ENCODE assay signal across 1 cellular context in the genomic region with DNA sequence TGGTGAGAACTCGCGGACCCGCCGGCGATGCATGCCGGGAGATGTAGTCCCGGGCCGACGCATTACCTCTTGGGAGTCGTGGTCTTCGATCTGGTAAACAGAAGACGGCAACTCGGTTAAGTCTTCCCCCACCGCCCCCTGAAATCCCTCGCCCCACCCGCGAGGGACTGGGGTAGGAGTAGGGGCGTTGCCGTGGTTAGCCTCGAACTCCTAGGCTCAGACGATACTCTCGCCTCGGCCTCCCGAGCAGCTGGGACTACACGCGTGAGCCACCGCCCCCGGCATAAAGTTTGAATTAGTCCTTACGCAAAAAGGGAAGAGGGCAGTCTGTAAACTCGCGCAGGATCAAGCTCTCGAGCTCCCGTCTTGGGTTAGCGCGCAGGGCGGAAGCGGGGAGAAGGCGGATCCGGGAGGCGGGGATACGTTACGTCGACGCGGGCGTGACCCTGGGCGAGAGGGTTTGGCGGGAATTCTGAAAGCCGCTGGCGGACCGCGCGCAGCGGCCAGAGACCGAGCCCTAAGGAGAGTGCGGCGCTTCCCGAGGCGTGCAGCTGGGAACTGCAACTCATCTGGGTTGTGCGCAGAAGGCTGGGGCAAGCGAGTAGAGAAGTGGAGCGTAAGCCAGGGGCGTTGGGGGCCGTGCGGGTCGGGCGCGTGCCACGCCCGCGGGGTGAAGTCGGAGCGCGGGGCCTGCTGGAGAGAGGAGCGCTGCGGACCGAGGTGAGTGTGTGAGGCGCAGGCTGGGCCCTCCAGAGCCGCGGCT.
A peak's percentile ranks its signal among the peaks of the same experiment; 100 is the strongest.
TF ChIP-seq lines count a peak whose summit lies in the region.

TSS of gene RAD51 (plus strand) at position 469 of the 763 bp plus-strand sequence. CDS start 3,585 bp downstream, outside the sequence.

TF ChIP-seq in K562, 482 proteins besides CTCF, POLR2A, EP300 and RAD21 (continued from another document and continues in another):
- TF ChIP-seq ZNF586 (CRISPR knock-in tag; conservative IDR thresholded peaks at IDR 0.05): no peak
- TF ChIP-seq, protein P1, sequence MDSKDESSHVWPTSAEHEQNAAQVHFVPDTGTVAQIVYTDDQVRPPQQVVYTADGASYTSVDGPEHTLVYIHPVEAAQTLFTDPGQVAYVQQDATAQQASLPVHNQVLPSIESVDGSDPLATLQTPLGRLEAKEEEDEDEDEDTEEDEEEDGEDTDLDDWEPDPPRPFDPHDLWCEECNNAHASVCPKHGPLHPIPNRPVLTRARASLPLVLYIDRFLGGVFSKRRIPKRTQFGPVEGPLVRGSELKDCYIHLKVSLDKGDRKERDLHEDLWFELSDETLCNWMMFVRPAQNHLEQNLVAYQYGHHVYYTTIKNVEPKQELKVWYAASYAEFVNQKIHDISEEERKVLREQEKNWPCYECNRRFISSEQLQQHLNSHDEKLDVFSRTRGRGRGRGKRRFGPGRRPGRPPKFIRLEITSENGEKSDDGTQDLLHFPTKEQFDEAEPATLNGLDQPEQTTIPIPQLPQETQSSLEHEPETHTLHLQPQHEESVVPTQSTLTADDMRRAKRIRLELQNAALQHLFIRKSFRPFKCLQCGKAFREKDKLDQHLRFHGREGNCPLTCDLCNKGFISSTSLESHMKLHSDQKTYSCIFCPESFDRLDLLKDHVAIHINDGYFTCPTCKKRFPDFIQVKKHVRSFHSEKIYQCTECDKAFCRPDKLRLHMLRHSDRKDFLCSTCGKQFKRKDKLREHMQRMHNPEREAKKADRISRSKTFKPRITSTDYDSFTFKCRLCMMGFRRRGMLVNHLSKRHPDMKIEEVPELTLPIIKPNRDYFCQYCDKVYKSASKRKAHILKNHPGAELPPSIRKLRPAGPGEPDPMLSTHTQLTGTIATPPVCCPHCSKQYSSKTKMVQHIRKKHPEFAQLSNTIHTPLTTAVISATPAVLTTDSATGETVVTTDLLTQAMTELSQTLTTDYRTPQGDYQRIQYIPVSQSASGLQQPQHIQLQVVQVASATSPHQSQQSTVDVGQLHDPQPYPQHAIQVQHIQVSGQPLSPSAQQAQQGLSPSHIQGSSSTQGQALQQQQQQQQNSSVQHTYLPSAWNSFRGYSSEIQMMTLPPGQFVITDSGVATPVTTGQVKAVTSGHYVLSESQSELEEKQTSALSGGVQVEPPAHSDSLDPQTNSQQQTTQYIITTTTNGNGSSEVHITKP (IDR thresholded peaks at IDR 0.05; ENCODE audit: partially characterized antibody): peak; percentile 66
- TF ChIP-seq SIN3B (IDR thresholded peaks at IDR 0.05; ENCODE audit: low read depth): peak; percentile 66; the same call in 1 of the 2 replicates
- TF ChIP-seq MXI1 (IDR thresholded peaks at IDR 0.05; ENCODE audit: low read depth, low read length): peak; percentile 52; the same call in 1 of the 2 replicates
- TF ChIP-seq ZNF830 (CRISPR knock-in tag; IDR thresholded peaks at IDR 0.05): no peak
- TF ChIP-seq TCF7L2 (IDR thresholded peaks at IDR 0.05; ENCODE audit: low read depth, low read length): no peak
- TF ChIP-seq, protein P2, sequence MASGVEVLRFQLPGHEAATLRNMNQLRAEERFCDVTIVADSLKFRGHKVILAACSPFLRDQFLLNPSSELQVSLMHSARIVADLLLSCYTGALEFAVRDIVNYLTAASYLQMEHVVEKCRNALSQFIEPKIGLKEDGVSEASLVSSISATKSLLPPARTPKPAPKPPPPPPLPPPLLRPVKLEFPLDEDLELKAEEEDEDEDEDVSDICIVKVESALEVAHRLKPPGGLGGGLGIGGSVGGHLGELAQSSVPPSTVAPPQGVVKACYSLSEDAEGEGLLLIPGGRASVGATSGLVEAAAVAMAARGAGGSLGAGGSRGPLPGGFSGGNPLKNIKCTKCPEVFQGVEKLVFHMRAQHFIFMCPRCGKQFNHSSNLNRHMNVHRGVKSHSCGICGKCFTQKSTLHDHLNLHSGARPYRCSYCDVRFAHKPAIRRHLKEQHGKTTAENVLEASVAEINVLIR (CRISPR knock-in tag; IDR thresholded peaks at IDR 0.05): peak; percentile 43; the same call in 1 of the 2 replicates
- TF ChIP-seq, protein P3, sequence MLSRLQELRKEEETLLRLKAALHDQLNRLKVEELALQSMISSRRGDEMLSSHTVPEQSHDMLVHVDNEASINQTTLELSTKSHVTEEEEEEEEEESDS (CRISPR knock-in tag; IDR thresholded peaks at IDR 0.05): no peak
- TF ChIP-seq, protein P4, sequence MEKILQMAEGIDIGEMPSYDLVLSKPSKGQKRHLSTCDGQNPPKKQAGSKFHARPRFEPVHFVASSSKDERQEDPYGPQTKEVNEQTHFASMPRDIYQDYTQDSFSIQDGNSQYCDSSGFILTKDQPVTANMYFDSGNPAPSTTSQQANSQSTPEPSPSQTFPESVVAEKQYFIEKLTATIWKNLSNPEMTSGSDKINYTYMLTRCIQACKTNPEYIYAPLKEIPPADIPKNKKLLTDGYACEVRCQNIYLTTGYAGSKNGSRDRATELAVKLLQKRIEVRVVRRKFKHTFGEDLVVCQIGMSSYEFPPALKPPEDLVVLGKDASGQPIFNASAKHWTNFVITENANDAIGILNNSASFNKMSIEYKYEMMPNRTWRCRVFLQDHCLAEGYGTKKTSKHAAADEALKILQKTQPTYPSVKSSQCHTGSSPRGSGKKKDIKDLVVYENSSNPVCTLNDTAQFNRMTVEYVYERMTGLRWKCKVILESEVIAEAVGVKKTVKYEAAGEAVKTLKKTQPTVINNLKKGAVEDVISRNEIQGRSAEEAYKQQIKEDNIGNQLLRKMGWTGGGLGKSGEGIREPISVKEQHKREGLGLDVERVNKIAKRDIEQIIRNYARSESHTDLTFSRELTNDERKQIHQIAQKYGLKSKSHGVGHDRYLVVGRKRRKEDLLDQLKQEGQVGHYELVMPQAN (IDR thresholded peaks at IDR 0.05; ENCODE audit: borderline replicate concordance): peak; percentile 98
- peak; percentile 100 for TF ChIP-seq E2F8 (IDR thresholded peaks at IDR 0.05; ENCODE audit: low read depth, partially characterized antibody)
- TF ChIP-seq ZBTB49 (CRISPR knock-in tag; IDR thresholded peaks at IDR 0.05; ENCODE audit: borderline replicate concordance): 0 out of 2 replicates have a peak, but pooled peaks have one; percentile 10
- TF ChIP-seq ZNF76 (CRISPR knock-in tag; IDR thresholded peaks at IDR 0.05; ENCODE audit: borderline replicate concordance): no peak
- peak; percentile 33 for TF ChIP-seq NEUROD1 (IDR thresholded peaks at IDR 0.05; ENCODE audit: borderline replicate concordance, low read depth, low read length, partially characterized antibody)
- TF ChIP-seq FOXK1 (CRISPR knock-in tag; IDR thresholded peaks at IDR 0.05; ENCODE audit: borderline replicate concordance): no peak
- no peak for TF ChIP-seq RFX7 (CRISPR knock-in tag; IDR thresholded peaks at IDR 0.05)
- TF ChIP-seq UBTF (IDR thresholded peaks at IDR 0.05; ENCODE audit: borderline replicate concordance in 1 of 2, low read depth in 2 of 2, low read length in 2 of 2): no peak; a peak in 1 of 4 replicates
- TF ChIP-seq, protein P5, sequence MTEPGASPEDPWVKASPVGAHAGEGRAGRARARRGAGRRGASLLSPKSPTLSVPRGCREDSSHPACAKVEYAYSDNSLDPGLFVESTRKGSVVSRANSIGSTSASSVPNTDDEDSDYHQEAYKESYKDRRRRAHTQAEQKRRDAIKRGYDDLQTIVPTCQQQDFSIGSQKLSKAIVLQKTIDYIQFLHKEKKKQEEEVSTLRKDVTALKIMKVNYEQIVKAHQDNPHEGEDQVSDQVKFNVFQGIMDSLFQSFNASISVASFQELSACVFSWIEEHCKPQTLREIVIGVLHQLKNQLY (CRISPR knock-in tag; conservative IDR thresholded peaks at IDR 0.05): no peak
- TF ChIP-seq, protein P6, sequence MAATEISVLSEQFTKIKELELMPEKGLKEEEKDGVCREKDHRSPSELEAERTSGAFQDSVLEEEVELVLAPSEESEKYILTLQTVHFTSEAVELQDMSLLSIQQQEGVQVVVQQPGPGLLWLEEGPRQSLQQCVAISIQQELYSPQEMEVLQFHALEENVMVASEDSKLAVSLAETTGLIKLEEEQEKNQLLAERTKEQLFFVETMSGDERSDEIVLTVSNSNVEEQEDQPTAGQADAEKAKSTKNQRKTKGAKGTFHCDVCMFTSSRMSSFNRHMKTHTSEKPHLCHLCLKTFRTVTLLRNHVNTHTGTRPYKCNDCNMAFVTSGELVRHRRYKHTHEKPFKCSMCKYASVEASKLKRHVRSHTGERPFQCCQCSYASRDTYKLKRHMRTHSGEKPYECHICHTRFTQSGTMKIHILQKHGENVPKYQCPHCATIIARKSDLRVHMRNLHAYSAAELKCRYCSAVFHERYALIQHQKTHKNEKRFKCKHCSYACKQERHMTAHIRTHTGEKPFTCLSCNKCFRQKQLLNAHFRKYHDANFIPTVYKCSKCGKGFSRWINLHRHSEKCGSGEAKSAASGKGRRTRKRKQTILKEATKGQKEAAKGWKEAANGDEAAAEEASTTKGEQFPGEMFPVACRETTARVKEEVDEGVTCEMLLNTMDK (IDR thresholded peaks at IDR 0.05; ENCODE audit: borderline replicate concordance, insufficient read depth, low read depth, low read length, poor library complexity, severe bottlenecking): no peak
- TF ChIP-seq ZNF175 (CRISPR knock-in tag; IDR thresholded peaks at IDR 0.05; ENCODE audit: low read depth): no peak
- no peak for TF ChIP-seq ZNF584 (CRISPR knock-in tag; IDR thresholded peaks at IDR 0.05; ENCODE audit: low read depth)
- no peak for TF ChIP-seq NONO (IDR thresholded peaks at IDR 0.05; ENCODE audit: low read depth in 2 of 2, low read length in 1 of 2)
- no peak for TF ChIP-seq SAFB (IDR thresholded peaks at IDR 0.05; ENCODE audit: borderline replicate concordance, low read depth, low read length)
- no peak for TF ChIP-seq ZNF639 (CRISPR knock-in tag; conservative IDR thresholded peaks at IDR 0.05 in 1 of 2, IDR thresholded peaks at IDR 0.05 in 1 of 2)
- TF ChIP-seq, protein P7, sequence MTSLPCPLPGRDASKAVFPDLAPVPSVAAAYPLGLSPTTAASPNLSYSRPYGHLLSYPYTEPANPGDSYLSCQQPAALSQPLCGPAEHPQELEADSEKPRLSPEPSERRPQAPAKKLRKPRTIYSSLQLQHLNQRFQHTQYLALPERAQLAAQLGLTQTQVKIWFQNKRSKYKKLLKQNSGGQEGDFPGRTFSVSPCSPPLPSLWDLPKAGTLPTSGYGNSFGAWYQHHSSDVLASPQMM (CRISPR knock-in tag; IDR thresholded peaks at IDR 0.05): no peak
- no peak for TF ChIP-seq KLF16 (IDR thresholded peaks at IDR 0.05)
- peak in 1 of 2 experiments; percentile 73; a peak in 1 of 4 replicates for TF ChIP-seq SRF (CRISPR knock-in tag; IDR thresholded peaks at IDR 0.05)
